1 cellular context compared by ENCODE assay signal in the genomic region with DNA sequence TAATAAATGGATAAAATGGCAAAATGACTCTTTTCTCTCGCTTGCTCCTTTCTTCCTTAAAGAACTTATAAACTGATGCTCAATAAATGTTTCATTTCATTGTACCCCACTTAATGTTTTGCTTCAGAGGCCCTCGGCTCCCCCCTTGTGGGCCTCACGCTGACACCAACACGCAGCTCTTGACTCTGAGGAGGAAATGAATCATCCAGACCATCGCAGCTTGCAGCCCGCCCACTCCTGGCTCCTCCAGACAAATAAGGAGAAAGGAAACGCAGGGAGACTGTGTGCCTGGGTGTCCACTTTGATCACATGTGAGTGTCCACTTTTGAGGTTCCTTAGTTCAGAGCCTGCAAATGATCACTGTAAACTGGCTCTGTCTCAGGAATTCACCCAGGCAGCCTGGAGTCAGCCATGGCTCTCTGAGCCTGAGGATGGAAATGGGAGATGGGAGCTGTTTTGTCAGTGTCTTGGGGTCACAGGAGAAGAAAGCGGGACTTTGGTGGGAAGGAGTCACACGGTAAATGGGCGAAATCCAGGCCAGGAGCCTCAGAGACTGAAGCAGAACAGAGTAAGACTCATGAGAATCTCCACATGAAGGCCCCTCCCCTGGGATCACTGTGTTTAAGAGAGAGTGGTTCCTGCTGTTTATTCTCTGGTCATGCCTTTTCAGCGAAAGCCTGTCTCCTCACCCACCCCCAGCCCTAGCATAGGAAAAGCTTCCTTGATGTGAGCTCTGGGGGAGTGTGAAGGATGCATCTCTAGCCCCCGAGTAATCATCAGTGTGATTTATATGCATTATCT.
TF ChIP-seq lines count a peak whose summit lies in the region.

No MANE protein-coding gene starts in this region.

TF ChIP-seq in GM12878, 131 proteins besides CTCF, POLR2A, EP300 and RAD21 (continued from another document and continues in another):
- TF ChIP-seq DPF2 (IDR thresholded peaks at IDR 0.05) (peak; percentile 49; the same call in 1 of the 2 replicates), EED (IDR thresholded peaks at IDR 0.05; ENCODE audit: low read depth) (peak; percentile 23; the same call in 1 of the 2 replicates), SPI1 (IDR thresholded peaks at IDR 0.05; ENCODE audit: borderline replicate concordance, insufficient read depth, low read depth, low read length) (no peak), SMAD5 (IDR thresholded peaks at IDR 0.05; ENCODE audit: low read depth) (no peak), NR2C1 (IDR thresholded peaks at IDR 0.05) (no peak), RFX5 (IDR thresholded peaks at IDR 0.05; ENCODE audit: low read depth, low read length) (no peak), CBX3 (IDR thresholded peaks at IDR 0.05; ENCODE audit: borderline replicate concordance, low read depth) (no peak), TBL1XR1 (IDR thresholded peaks at IDR 0.05; ENCODE audit: low read depth, low read length) (no peak), IRF4 (IDR thresholded peaks at IDR 0.05; ENCODE audit: low read depth, low read length) (0 out of 2 replicates have a peak, but pooled peaks have one; percentile 34), MYB (IDR thresholded peaks at IDR 0.05; ENCODE audit: borderline replicate concordance, low read depth, low read length) (no peak), JUND (IDR thresholded peaks at IDR 0.05; ENCODE audit: low read depth, low read length) (no peak), POU2F2 (IDR thresholded peaks at IDR 0.05; ENCODE audit: borderline replicate concordance, low read depth, low read length) (no peak), SIN3A (IDR thresholded peaks at IDR 0.05; ENCODE audit: low read depth, low read length) (no peak), TCF7 (IDR thresholded peaks at IDR 0.05; ENCODE audit: borderline replicate concordance) (no peak), MYC (IDR thresholded peaks at IDR 0.05; ENCODE audit: insufficient read depth, insufficient read length, insufficient replicate concordance, low read length, severe bottlenecking) (no peak), ZNF217 (IDR thresholded peaks at IDR 0.05) (no peak), SIX5 (IDR thresholded peaks at IDR 0.05; ENCODE audit: low read depth, low read length, severe bottlenecking) (no peak), BACH1 (IDR thresholded peaks at IDR 0.05; ENCODE audit: borderline replicate concordance) (no peak), GATAD2B (conservative IDR thresholded peaks at IDR 0.05; ENCODE audit: low read depth) (no peak), ZNF207 (IDR thresholded peaks at IDR 0.05; ENCODE audit: borderline replicate concordance) (no peak), RAD51 (IDR thresholded peaks at IDR 0.05) (0 out of 2 replicates have a peak, but pooled peaks have one; percentile 21), LARP7 (IDR thresholded peaks at IDR 0.05) (no peak), CHD2 (IDR thresholded peaks at IDR 0.05; ENCODE audit: borderline replicate concordance, low read depth, low read length) (no peak), CEBPB (IDR thresholded peaks at IDR 0.05; ENCODE audit: borderline replicate concordance in 1 of 2, low read depth in 2 of 2, low read length in 2 of 2) (no peak), SUZ12 (IDR thresholded peaks at IDR 0.05; ENCODE audit: unreplicated experiment) (no peak), ASH2L (IDR thresholded peaks at IDR 0.05; ENCODE audit: borderline replicate concordance, low read depth) (no peak), HCFC1 (IDR thresholded peaks at IDR 0.05; ENCODE audit: low read length) (no peak), MXI1 (IDR thresholded peaks at IDR 0.05; ENCODE audit: low read depth, low read length) (no peak), CBFB (IDR thresholded peaks at IDR 0.05; ENCODE audit: low read depth) (no peak), SMARCA5 (IDR thresholded peaks at IDR 0.05) (no peak), GABPA (IDR thresholded peaks at IDR 0.05; ENCODE audit: low read depth) (no peak), CHD1 (IDR thresholded peaks at IDR 0.05; ENCODE audit: low read depth, low read length) (no peak), ZNF622 (IDR thresholded peaks at IDR 0.05) (no peak), YY1 (IDR thresholded peaks at IDR 0.05; ENCODE audit: low read depth, low read length) (no peak), TARDBP (IDR thresholded peaks at IDR 0.05; ENCODE audit: borderline replicate concordance) (no peak), ZNF24 (IDR thresholded peaks at IDR 0.05) (no peak), BRCA1 (IDR thresholded peaks at IDR 0.05; ENCODE audit: low read depth, low read length) (no peak), ATF7 (IDR thresholded peaks at IDR 0.05; ENCODE audit: low read depth) (peak; percentile 49; the same call in 1 of the 2 replicates)
- TF ChIP-seq, protein P1, sequence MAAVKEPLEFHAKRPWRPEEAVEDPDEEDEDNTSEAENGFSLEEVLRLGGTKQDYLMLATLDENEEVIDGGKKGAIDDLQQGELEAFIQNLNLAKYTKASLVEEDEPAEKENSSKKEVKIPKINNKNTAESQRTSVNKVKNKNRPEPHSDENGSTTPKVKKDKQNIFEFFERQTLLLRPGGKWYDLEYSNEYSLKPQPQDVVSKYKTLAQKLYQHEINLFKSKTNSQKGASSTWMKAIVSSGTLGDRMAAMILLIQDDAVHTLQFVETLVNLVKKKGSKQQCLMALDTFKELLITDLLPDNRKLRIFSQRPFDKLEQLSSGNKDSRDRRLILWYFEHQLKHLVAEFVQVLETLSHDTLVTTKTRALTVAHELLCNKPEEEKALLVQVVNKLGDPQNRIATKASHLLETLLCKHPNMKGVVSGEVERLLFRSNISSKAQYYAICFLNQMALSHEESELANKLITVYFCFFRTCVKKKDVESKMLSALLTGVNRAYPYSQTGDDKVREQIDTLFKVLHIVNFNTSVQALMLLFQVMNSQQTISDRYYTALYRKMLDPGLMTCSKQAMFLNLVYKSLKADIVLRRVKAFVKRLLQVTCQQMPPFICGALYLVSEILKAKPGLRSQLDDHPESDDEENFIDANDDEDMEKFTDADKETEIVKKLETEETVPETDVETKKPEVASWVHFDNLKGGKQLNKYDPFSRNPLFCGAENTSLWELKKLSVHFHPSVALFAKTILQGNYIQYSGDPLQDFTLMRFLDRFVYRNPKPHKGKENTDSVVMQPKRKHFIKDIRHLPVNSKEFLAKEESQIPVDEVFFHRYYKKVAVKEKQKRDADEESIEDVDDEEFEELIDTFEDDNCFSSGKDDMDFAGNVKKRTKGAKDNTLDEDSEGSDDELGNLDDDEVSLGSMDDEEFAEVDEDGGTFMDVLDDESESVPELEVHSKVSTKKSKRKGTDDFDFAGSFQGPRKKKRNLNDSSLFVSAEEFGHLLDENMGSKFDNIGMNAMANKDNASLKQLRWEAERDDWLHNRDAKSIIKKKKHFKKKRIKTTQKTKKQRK (IDR thresholded peaks at IDR 0.05; ENCODE audit: low read depth, low read length), result no peak
- TF ChIP-seq, protein P2, sequence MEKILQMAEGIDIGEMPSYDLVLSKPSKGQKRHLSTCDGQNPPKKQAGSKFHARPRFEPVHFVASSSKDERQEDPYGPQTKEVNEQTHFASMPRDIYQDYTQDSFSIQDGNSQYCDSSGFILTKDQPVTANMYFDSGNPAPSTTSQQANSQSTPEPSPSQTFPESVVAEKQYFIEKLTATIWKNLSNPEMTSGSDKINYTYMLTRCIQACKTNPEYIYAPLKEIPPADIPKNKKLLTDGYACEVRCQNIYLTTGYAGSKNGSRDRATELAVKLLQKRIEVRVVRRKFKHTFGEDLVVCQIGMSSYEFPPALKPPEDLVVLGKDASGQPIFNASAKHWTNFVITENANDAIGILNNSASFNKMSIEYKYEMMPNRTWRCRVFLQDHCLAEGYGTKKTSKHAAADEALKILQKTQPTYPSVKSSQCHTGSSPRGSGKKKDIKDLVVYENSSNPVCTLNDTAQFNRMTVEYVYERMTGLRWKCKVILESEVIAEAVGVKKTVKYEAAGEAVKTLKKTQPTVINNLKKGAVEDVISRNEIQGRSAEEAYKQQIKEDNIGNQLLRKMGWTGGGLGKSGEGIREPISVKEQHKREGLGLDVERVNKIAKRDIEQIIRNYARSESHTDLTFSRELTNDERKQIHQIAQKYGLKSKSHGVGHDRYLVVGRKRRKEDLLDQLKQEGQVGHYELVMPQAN (conservative IDR thresholded peaks at IDR 0.05), result no peak
- TF ChIP-seq, protein P3, sequence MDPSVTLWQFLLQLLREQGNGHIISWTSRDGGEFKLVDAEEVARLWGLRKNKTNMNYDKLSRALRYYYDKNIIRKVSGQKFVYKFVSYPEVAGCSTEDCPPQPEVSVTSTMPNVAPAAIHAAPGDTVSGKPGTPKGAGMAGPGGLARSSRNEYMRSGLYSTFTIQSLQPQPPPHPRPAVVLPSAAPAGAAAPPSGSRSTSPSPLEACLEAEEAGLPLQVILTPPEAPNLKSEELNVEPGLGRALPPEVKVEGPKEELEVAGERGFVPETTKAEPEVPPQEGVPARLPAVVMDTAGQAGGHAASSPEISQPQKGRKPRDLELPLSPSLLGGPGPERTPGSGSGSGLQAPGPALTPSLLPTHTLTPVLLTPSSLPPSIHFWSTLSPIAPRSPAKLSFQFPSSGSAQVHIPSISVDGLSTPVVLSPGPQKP (IDR thresholded peaks at IDR 0.05; ENCODE audit: low read depth, low read length), result 0 out of 2 replicates have a peak, but pooled peaks have one; percentile 13
- TF ChIP-seq, protein P4, sequence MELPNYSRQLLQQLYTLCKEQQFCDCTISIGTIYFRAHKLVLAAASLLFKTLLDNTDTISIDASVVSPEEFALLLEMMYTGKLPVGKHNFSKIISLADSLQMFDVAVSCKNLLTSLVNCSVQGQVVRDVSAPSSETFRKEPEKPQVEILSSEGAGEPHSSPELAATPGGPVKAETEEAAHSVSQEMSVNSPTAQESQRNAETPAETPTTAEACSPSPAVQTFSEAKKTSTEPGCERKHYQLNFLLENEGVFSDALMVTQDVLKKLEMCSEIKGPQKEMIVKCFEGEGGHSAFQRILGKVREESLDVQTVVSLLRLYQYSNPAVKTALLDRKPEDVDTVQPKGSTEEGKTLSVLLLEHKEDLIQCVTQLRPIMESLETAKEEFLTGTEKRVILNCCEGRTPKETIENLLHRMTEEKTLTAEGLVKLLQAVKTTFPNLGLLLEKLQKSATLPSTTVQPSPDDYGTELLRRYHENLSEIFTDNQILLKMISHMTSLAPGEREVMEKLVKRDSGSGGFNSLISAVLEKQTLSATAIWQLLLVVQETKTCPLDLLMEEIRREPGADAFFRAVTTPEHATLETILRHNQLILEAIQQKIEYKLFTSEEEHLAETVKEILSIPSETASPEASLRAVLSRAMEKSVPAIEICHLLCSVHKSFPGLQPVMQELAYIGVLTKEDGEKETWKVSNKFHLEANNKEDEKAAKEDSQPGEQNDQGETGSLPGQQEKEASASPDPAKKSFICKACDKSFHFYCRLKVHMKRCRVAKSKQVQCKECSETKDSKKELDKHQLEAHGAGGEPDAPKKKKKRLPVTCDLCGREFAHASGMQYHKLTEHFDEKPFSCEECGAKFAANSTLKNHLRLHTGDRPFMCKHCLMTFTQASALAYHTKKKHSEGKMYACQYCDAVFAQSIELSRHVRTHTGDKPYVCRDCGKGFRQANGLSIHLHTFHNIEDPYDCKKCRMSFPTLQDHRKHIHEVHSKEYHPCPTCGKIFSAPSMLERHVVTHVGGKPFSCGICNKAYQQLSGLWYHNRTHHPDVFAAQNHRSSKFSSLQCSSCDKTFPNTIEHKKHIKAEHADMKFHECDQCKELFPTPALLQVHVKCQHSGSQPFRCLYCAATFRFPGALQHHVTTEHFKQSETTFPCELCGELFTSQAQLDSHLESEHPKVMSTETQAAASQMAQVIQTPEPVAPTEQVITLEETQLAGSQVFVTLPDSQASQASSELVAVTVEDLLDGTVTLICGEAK (IDR thresholded peaks at IDR 0.05; ENCODE audit: borderline replicate concordance), result no peak
- TF ChIP-seq, protein P5, sequence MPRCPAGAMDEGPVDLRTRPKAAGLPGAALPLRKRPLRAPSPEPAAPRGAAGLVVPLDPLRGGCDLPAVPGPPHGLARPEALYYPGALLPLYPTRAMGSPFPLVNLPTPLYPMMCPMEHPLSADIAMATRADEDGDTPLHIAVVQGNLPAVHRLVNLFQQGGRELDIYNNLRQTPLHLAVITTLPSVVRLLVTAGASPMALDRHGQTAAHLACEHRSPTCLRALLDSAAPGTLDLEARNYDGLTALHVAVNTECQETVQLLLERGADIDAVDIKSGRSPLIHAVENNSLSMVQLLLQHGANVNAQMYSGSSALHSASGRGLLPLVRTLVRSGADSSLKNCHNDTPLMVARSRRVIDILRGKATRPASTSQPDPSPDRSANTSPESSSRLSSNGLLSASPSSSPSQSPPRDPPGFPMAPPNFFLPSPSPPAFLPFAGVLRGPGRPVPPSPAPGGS (IDR thresholded peaks at IDR 0.05; ENCODE audit: borderline replicate concordance, insufficient read depth, low read depth, low read length, poor library complexity, severe bottlenecking), result no peak
- TF ChIP-seq, protein P6, sequence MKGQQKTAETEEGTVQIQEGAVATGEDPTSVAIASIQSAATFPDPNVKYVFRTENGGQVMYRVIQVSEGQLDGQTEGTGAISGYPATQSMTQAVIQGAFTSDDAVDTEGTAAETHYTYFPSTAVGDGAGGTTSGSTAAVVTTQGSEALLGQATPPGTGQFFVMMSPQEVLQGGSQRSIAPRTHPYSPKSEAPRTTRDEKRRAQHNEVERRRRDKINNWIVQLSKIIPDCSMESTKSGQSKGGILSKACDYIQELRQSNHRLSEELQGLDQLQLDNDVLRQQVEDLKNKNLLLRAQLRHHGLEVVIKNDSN (IDR thresholded peaks at IDR 0.05; ENCODE audit: borderline replicate concordance, extremely low read length, insufficient read depth, low read depth, low read length), result no peak
- TF ChIP-seq, protein P7, sequence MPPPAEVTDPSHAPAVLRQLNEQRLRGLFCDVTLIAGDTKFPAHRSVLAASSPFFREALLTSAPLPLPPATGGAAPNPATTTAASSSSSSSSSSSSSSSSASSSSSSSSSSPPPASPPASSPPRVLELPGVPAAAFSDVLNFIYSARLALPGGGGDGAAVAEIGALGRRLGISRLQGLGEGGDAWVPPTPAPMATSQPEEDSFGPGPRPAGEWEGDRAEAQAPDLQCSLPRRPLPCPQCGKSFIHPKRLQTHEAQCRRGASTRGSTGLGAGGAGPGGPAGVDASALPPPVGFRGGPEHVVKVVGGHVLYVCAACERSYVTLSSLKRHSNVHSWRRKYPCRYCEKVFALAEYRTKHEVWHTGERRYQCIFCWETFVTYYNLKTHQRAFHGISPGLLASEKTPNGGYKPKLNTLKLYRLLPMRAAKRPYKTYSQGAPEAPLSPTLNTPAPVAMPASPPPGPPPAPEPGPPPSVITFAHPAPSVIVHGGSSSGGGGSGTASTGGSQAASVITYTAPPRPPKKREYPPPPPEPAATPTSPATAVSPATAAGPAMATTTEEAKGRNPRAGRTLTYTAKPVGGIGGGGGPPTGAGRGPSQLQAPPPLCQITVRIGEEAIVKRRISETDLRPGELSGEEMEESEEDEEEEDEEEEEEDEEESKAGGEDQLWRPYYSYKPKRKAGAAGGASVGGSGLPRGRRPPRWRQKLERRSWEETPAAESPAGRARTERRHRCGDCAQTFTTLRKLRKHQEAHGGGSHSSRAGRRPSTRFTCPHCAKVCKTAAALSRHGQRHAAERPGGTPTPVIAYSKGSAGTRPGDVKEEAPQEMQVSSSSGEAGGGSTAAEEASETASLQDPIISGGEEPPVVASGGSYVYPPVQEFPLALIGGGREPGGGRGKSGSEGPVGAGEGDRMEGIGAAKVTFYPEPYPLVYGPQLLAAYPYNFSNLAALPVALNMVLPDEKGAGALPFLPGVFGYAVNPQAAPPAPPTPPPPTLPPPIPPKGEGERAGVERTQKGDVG (CRISPR knock-in tag; IDR thresholded peaks at IDR 0.05), result no peak
- TF ChIP-seq, protein P8, sequence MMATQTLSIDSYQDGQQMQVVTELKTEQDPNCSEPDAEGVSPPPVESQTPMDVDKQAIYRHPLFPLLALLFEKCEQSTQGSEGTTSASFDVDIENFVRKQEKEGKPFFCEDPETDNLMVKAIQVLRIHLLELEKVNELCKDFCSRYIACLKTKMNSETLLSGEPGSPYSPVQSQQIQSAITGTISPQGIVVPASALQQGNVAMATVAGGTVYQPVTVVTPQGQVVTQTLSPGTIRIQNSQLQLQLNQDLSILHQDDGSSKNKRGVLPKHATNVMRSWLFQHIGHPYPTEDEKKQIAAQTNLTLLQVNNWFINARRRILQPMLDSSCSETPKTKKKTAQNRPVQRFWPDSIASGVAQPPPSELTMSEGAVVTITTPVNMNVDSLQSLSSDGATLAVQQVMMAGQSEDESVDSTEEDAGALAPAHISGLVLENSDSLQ (IDR thresholded peaks at IDR 0.05), result no peak
